In genomic region chrX:20421697-20422096, GRCh38 we compare ENCODE assay signal across 30 cellular contexts.
"Had no signal": no experiment of that assay in that cellular context is flagged by ENCODE, and none has a peak within 500 bp of the region (broad histone marks: within the 10 kb centered on the region; RNA-seq: fewer than 3 reads in every experiment).

No MANE protein-coding gene starts in this region.

- H3K4me3 ChIP-seq: ascending aorta, MG63, Peyer's patch, SJCRH30 had no signal

- DNase-seq: activated B cell treated with CpG ODN at 0.5 μM for 24 hours; activated CD4-positive, alpha-beta T cell treated with anti-CD3 and anti-CD28 coated beads for 1 hour; activated CD4-positive, alpha-beta T cell treated with anti-CD3 and anti-CD28 coated beads, Interleukin-2, amount 10 ng/mL, durations not matched to agents 24 days and 14 days; activated CD4-positive, alpha-beta T cell treated with anti-CD3 and anti-CD28 coated beads, Interleukin-2, amount 50 U/mL, for 48 hours; activated CD8-positive, alpha-beta memory T cell treated with anti-CD3 and anti-CD28 coated beads for 24 hours; activated effector memory CD4-positive, alpha-beta T cell treated with anti-CD3 and anti-CD28 coated beads, Interleukin-2, amount 50 U/mL, for 16 hours; activated naive CD4-positive, alpha-beta T cell treated with Interleukin-2 at 50 U/mL for 16 hours; activated naive CD8-positive, alpha-beta T cell treated with anti-CD3 and anti-CD28 coated beads, Interleukin-2, amount 50 U/mL, for 24 hours; activated T-cell treated with anti-CD3 and anti-CD28 coated beads, Interleukin-2, amount 50 U/mL, for 4 hours; amniotic stem cell; MG63; NCI-H1105 treated with DMSO at 0.1 percent for 48 hours; NCI-H1436 treated with DMSO at 0.1 percent for 48 hours; NCI-H187; NCI-H2081 treated with DMSO at 0.1 percent for 48 hours; NCI-H2171 treated with DMSO at 0.1 percent for 48 hours; NCI-H345; NCI-H510A; NCI-H69; Peyer's patch; Right ventricle myocardium superior; SJCRH30; T-helper 17 cell; T-helper 9 cell had no signal

- H3K9me3 Mint-ChIP-seq: activated B cell treated with CpG ODN at 0.5 μM for 24 hours; activated naive CD8-positive, alpha-beta T cell treated with anti-CD3 and anti-CD28 coated beads, Interleukin-2, amount 50 U/mL, for 24 hours; activated T-cell treated with anti-CD3 and anti-CD28 coated beads, Interleukin-2, amount 50 U/mL, for 4 hours; central memory CD8-positive, alpha-beta T cell had no signal

- ATAC-seq: activated naive CD4-positive, alpha-beta T cell treated with anti-CD3 and anti-CD28 coated beads, Interleukin-2, amount 50 U/mL, for 72 hours; activated naive CD8-positive, alpha-beta T cell treated with anti-CD3 and anti-CD28 coated beads, Interleukin-2, amount 50 U/mL, for 24 hours; activated T-cell treated with anti-CD3 and anti-CD28 coated beads, Interleukin-2, amount 50 U/mL, for 4 hours; T-helper 17 cell had no signal

- H3K9ac ChIP-seq: KMS-11 had no signal

- H3K4me1 ChIP-seq: ascending aorta, Peyer's patch, SJCRH30 had no signal

- H3K9me3 ChIP-seq: ascending aorta, MG63, Peyer's patch, SJCRH30 had no signal

- H3K27ac ChIP-seq: ascending aorta, KMS-11, Peyer's patch, RWPE1, SJCRH30 had no signal

- H3K36me3 Mint-ChIP-seq: activated naive CD4-positive, alpha-beta T cell treated with anti-CD3 and anti-CD28 coated beads, Interleukin-2, amount 50 U/mL, for 72 hours; brain had no signal

- H3K36me3 ChIP-seq: ascending aorta, MG63, Peyer's patch, SJCRH30 had no signal

- H3K27me3 ChIP-seq: ascending aorta, MG63, Peyer's patch, SJCRH30 had no signal

- H3K4me1 Mint-ChIP-seq: brain had no signal

- H3K4me2 ChIP-seq: KMS-11 had no signal

- H3K4me3 Mint-ChIP-seq: activated B cell treated with CpG ODN at 0.5 μM for 24 hours; activated CD4-positive, alpha-beta T cell treated with anti-CD3 and anti-CD28 coated beads, Interleukin-2, amount 10 ng/mL, durations not matched to agents 24 days and 14 days; activated naive CD8-positive, alpha-beta T cell treated with anti-CD3 and anti-CD28 coated beads, Interleukin-2, amount 50 U/mL, for 24 hours; activated T-cell treated with anti-CD3 and anti-CD28 coated beads, Interleukin-2, amount 50 U/mL, for 4 hours; brain; central memory CD8-positive, alpha-beta T cell; T-helper 17 cell had no signal

- H3K27ac Mint-ChIP-seq: activated B cell treated with CpG ODN at 0.5 μM for 24 hours; activated CD4-positive, alpha-beta T cell treated with anti-CD3 and anti-CD28 coated beads, Interleukin-2, amount 10 ng/mL, durations not matched to agents 24 days and 14 days; activated naive CD4-positive, alpha-beta T cell treated with anti-CD3 and anti-CD28 coated beads, Interleukin-2, amount 50 U/mL, for 72 hours; activated naive CD8-positive, alpha-beta T cell treated with anti-CD3 and anti-CD28 coated beads, Interleukin-2, amount 50 U/mL, for 24 hours; brain; T-helper 17 cell had no signal

- H3K27me3 Mint-ChIP-seq: activated B cell treated with CpG ODN at 0.5 μM for 24 hours; activated CD4-positive, alpha-beta T cell treated with anti-CD3 and anti-CD28 coated beads, Interleukin-2, amount 10 ng/mL, durations not matched to agents 24 days and 14 days; activated naive CD8-positive, alpha-beta T cell treated with anti-CD3 and anti-CD28 coated beads, Interleukin-2, amount 50 U/mL, for 24 hours; brain; central memory CD8-positive, alpha-beta T cell; T-helper 17 cell had no signal
